In the genomic region with DNA sequence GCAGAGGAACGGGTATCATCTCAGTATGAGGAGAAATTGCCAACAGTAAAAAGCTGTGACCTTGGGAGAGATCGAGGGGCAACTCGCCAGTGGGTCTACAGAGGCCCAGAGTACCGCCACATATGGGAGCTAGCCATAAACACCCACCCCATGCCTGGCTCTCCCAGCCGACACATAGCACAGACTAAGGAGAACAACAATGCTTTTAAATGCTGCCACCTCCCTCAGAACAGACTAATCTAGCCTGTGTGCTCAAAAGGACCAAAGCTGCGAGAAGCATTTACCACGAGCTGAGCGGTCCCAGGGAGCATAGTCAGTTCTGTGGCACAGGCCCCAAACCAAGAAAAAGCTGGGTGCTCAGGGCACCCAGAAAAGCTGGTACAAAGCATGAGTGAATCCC, we compare ENCODE assay signal across 5 cellular contexts.
"Had no signal": no experiment of that assay in that cellular context is flagged by ENCODE, and none has a peak within 500 bp of the region (broad histone marks: within the 10 kb centered on the region; RNA-seq: fewer than 3 reads in every experiment).

No MANE protein-coding gene starts in this region.

- H3K27ac Mint-ChIP-seq: IgD-negative memory B cell had no signal

- H3K36me3 Mint-ChIP-seq: IgD-negative memory B cell had no signal

- DNase-seq: IMR-90, KBM-7 had no signal

- H3K4me3 ChIP-seq: K562 had no signal

- H3K4me3 Mint-ChIP-seq: IgD-negative memory B cell had no signal

- H3K4me1 Mint-ChIP-seq: IgD-negative memory B cell had no signal

- H3K27ac ChIP-seq: HL-60 had no signal
